In genomic region chr4:48779095-48779997, GRCh38 we compare ENCODE assay signal across 1 cellular context.
TF ChIP-seq lines count a peak whose summit lies in the region.

No MANE protein-coding gene starts in this region.

TF ChIP-seq in HEK293, 187 proteins besides CTCF, POLR2A, EP300 and RAD21 (continued from another document):
- TF ChIP-seq HIC1 (tag by site-specific recombination; IDR thresholded peaks at IDR 0.05) (0 out of 2 replicates have a peak, but pooled peaks have one; percentile 33), KLF8 (tag by site-specific recombination; IDR thresholded peaks at IDR 0.05) (0 out of 2 replicates have a peak, but pooled peaks have one; percentile 5), PRDM1 (tag by site-specific recombination; IDR thresholded peaks at IDR 0.05) (no peak), ZBTB11 (tag by site-specific recombination; conservative IDR thresholded peaks at IDR 0.05; ENCODE audit: low read depth) (0 out of 2 replicates have a peak, but pooled peaks have one; percentile 37)
